8 cellular contexts compared by ENCODE assay signal in the genomic region with DNA sequence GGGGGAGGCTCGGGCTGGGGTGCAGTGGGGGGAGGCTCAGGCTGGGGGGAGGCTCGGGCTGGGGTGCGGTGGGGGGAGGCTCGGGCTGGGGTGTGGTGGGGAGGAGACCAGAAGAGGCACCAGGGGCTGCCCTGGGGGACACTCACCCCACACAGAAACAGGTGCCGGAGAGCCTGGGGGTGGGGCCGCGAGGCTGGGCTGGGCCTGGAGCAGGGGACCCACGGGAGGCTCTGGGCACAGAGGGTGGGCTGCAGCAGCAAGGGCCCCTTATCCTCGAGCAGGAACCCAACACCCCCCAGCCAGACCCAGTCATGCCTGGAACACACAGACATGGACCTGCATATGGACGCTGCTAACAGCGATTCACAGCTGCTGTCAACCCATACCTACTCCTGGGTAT.
"Had no signal": no experiment of that assay in that cellular context is flagged by ENCODE, and none has a peak within 500 bp of the region (broad histone marks: within the 10 kb centered on the region; RNA-seq: fewer than 3 reads in every experiment).

No MANE protein-coding gene starts in this region.

- H3K9me3 Mint-ChIP-seq: GM23338, IgD-negative memory B cell had no signal

- H3K4me2 ChIP-seq: GM23338 had no signal

- H3K4me3 ChIP-seq: GM23338 had no signal

- H3K4me3 Mint-ChIP-seq: GM23338, H9, HFFc6, IgD-negative memory B cell had no signal

- H3K27ac ChIP-seq: HL-60 had no signal

- DNase-seq: H9, HCEC 1CT, HFFc6, KBM-7 had no signal

- H3K27ac Mint-ChIP-seq: GM23338, H9, HFFc6 had no signal

- ATAC-seq: GM23338, HepG2 had no signal

- H2AFZ ChIP-seq: GM23338 had no signal

- H3K27me3 Mint-ChIP-seq: IgD-negative memory B cell had no signal
